ENCODE assay signal across 8 cellular contexts in genomic region chr15:99564221-99565030, GRCh38. TPM values are rescaled to one million over a fixed set of nuclear protein-coding genes. Genes with fewer than 3 reads are reported as not detected.
A peak's percentile ranks its signal among the peaks of the same experiment; 100 is the strongest.
DNase-seq lines count a peak whose midpoint lies in the region; ATAC-seq, FAIRE-seq and TF ChIP-seq lines count a peak whose summit lies in the region.

No MANE protein-coding gene starts in this region.

- H3K79me2 ChIP-seq in astrocyte (ENCODE audit: insufficient read depth, low read length) = peaks cover 31% of the 10 kb centered on the region

- peak overlapping the region; percentile 69 for H2AFZ ChIP-seq in astrocyte (ENCODE audit: low read depth, low read length)

- peak overlapping the region; percentile 71 for H3K4me3 Mint-ChIP-seq in astrocyte (ENCODE audit: unreplicated experiment)

- peak overlapping the region; percentile 92 for H3K9ac ChIP-seq in astrocyte (ENCODE audit: low read length)

- peaks cover 16% of the 10 kb centered on the region for H3K4me1 ChIP-seq in astrocyte (ENCODE audit: insufficient read depth, low read length)

- no peak overlapping the region for H3K27ac ChIP-seq in astrocyte (ENCODE audit: low read depth, low read length)

- H3K36me3 ChIP-seq in astrocyte (ENCODE audit: insufficient read depth, low read length) = no peaks in the 10 kb centered on the region

- intact Hi-C loops in sciatic nerve (cut with DNase I) = no loop called here

- no peak for TF ChIP-seq CTCF in astrocyte (IDR thresholded peaks at IDR 0.05; ENCODE audit: insufficient read depth, low read depth, low read length)

- peaks cover 19% of the 10 kb centered on the region for H3K4me1 Mint-ChIP-seq in astrocyte (ENCODE audit: low read depth, unreplicated experiment)

- no peaks in the 10 kb centered on the region for H3K27me3 ChIP-seq in astrocyte (ENCODE audit: insufficient read depth, low read length)

- H3K36me3 Mint-ChIP-seq in astrocyte (ENCODE audit: low read depth, unreplicated experiment) = no peaks in the 10 kb centered on the region

- no peaks in the 10 kb centered on the region for H3K9me3 ChIP-seq in astrocyte (ENCODE audit: insufficient read depth, low read depth, low read length)

- no peaks in the 10 kb centered on the region for H3K9me3 Mint-ChIP-seq in astrocyte (ENCODE audit: unreplicated experiment)

- peaks cover 25% of the 10 kb centered on the region for H4K20me1 ChIP-seq in astrocyte (ENCODE audit: insufficient read depth, low read length)

- peaks cover 2% of the 10 kb centered on the region for H3K27me3 Mint-ChIP-seq in astrocyte (ENCODE audit: low read depth, unreplicated experiment)

- peak overlapping the region; percentile 95 for H3K4me2 ChIP-seq in astrocyte (ENCODE audit: low read length)

- H3K4me3 ChIP-seq in astrocyte (ENCODE audit: insufficient read depth, low read depth, low read length) (peak overlapping the region; percentile 18), iPS-11a (ENCODE audit: low read depth, low read length) (peak overlapping the region; percentile 28)

- H3K27ac Mint-ChIP-seq in astrocyte (ENCODE audit: unreplicated experiment) = peak overlapping the region; percentile 82

- peak; percentile 28 for DNase-seq in AG20443 (ENCODE audit: low spot score)
- DNase-seq in NCI-H2171 treated with DMSO at 0.1 percent for 48 hours (lab: John Stamatoyannopoulos, UW) = peak; percentile 79
- DNase-seq in astrocyte (ENCODE audit: low read depth) = peak; percentile 75
- DNase-seq in sciatic nerve (ENCODE audit: low spot score) = no peak
- DNase-seq in COR-L47 (lab: John Stamatoyannopoulos, UW) = no peak

- FAIRE-seq in astrocyte (lab: Jason Lieb, UNC) = no peak

- peak; percentile 39 for ATAC-seq in GM18517 (IDR thresholded peaks at IDR 0.05; ENCODE audit: unreplicated experiment)
- ATAC-seq in HG02970 (IDR thresholded peaks at IDR 0.05; ENCODE audit: low FRiP score, unreplicated experiment) = peak; percentile 6
- peak; percentile 38 for ATAC-seq in sciatic nerve

RNA-seq across cellular contexts. Expression of gene MEF2A, which starts 1.4 kb away (rescaled TPM):
- total RNA-seq in astrocyte (46.3 and 48.8 TPM in 2 replicates), sciatic nerve (75.9 TPM)

Comparison
In these comparisons a context has a peak if more than half of its experiments do, and no peak if none do; other contexts are left out.
1. DNase-seq: peak in AG20443 (single experiment), NCI-H2171 treated with DMSO at 0.1 percent for 48 hours (single experiment) and astrocyte (single experiment); none in sciatic nerve (single experiment) and COR-L47 (single experiment).
2. Peak in every context shown above with its lines, with median percentiles within 50 percentile points of each other: ATAC-seq.